Comparison of ENCODE assay signal across 14 cellular contexts in the genomic region with DNA sequence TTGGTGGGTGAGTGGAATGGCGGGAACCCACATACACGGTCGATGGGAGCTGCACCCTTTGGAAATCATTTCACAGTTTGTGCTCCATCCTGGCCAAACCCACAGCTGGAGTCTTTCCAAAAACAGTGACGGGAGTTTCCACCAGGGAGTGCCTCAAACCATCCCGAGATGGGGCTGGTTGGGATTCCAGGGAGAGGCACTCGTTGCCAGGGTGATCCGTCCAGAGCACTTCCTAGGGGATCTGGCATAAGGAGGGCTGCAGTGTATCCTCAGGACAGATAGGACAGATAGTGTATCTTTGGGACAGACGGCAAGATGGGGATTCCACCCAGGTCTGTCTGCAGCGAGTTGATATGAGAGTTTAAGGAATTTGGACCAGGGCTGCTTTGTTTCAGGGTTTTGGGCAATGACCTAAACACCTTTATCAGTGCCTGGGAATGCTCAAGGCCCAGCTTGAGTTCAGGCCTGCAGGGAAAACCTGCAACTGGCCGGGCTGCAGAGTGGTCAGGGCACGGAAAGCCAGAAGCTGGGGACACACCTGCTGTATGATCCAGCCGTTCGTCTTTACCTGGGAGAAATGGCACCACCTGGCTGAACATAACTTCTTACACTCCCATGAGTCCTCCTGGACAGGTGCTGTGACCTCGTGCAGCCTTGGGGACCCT. TPM values are rescaled to one million over a fixed set of nuclear protein-coding genes. Genes with fewer than 3 reads are reported as not detected.
DNase-seq lines count a peak whose midpoint lies in the region; ATAC-seq, FAIRE-seq and TF ChIP-seq lines count a peak whose summit lies in the region.
"Had no signal": no experiment of that assay in that cellular context is flagged by ENCODE, and none has a peak within 500 bp of the region (broad histone marks: within the 10 kb centered on the region; RNA-seq: fewer than 3 reads in every experiment).

No MANE protein-coding gene starts in this region.

- DNase-seq in SK-N-SH (peak; percentile 30), astrocyte (ENCODE audit: low read depth) (peak; percentile 71), left lobe of liver (ENCODE audit: low spot score) (peak; percentile 48), testis (peak; percentile 26), GDM1 (lab: John Stamatoyannopoulos, UW) (no peak), DMS79 treated with DMSO at 0.1 percent for 48 hours (lab: John Stamatoyannopoulos, UW) (no peak)
- DNase-seq: 8988T; activated naive CD8-positive, alpha-beta T cell treated with anti-CD3 and anti-CD28 coated beads, Interleukin-2, amount 10 ng/mL, durations not matched to agents 7 days and 5 days; DND-41; NCI-H2107 had no signal

- H3F3A ChIP-seq in SK-N-SH (replicated peaks; ENCODE audit: insufficient read depth) = peaks cover 11% of the 10 kb centered on the region

- H3K27ac Mint-ChIP-seq in astrocyte (ENCODE audit: unreplicated experiment) = peak overlapping the region; percentile 67
- H3K27ac Mint-ChIP-seq: activated naive CD8-positive, alpha-beta T cell treated with anti-CD3 and anti-CD28 coated beads, Interleukin-2, amount 10 ng/mL, durations not matched to agents 7 days and 5 days had no signal

- TF ChIP-seq CTCF in SK-N-SH (IDR thresholded peaks at IDR 0.05) = no peak
- no peak for TF ChIP-seq CTCF in astrocyte (IDR thresholded peaks at IDR 0.05; ENCODE audit: insufficient read depth, low read depth, low read length)
- TF ChIP-seq CTCF in testis (IDR thresholded peaks at IDR 0.05) = no peak

- H3K4me3 Mint-ChIP-seq in astrocyte (ENCODE audit: unreplicated experiment) = no peak overlapping the region
- H3K4me3 Mint-ChIP-seq: activated naive CD8-positive, alpha-beta T cell treated with anti-CD3 and anti-CD28 coated beads, Interleukin-2, amount 10 ng/mL, durations not matched to agents 7 days and 5 days had no signal

- TF ChIP-seq RAD21 in SK-N-SH (IDR thresholded peaks at IDR 0.05; ENCODE audit: low read length) = no peak

- H3K9me2 ChIP-seq in SK-N-SH = no peaks in the 10 kb centered on the region

- no peak for TF ChIP-seq EP300 in SK-N-SH (IDR thresholded peaks at IDR 0.05; ENCODE audit: borderline replicate concordance in 1 of 2, low read depth in 1 of 2, low read length in 1 of 2)

- no peak for TF ChIP-seq POLR2A in testis (IDR thresholded peaks at IDR 0.05)

- peaks cover 9 to 53% of the 10 kb centered on the region in 2 experiments; a peak in 1 of 4 replicates for H3K4me1 ChIP-seq in SK-N-SH (ENCODE audit: control insufficient read depth in 1 of 2, insufficient read depth in 2 of 2, low read depth in 1 of 2, low read length in 1 of 2)
- H3K4me1 ChIP-seq in astrocyte (ENCODE audit: insufficient read depth, low read length) = peaks cover 54% of the 10 kb centered on the region
- H3K4me1 ChIP-seq in testis = peaks cover 51% of the 10 kb centered on the region

- no peak overlapping the region for H3K4me3 ChIP-seq in SK-N-SH (ENCODE audit: low read depth in 2 of 2, low read length in 1 of 2)
- no peak overlapping the region for H3K4me3 ChIP-seq in astrocyte (ENCODE audit: insufficient read depth, low read depth, low read length)
- no peak overlapping the region for H3K4me3 ChIP-seq in testis

- H4K20me1 ChIP-seq in SK-N-SH (ENCODE audit: insufficient read depth) (peaks cover 8% of the 10 kb centered on the region), astrocyte (ENCODE audit: insufficient read depth, low read length) (peaks cover 14% of the 10 kb centered on the region)

- H3K4me2 ChIP-seq in SK-N-SH (no peak overlapping the region), astrocyte (ENCODE audit: low read length) (no peak overlapping the region)

- intact Hi-C loops in testis (cut with DNase I; ENCODE audit: low total_unique reads) = loop anchor here (5.0 kb wide), 1 partner anchor 146 kb away; no protein-coding TSS in a partner anchor

- FAIRE-seq in astrocyte (lab: Jason Lieb, UNC) = no peak

- ATAC-seq in SK-N-SH treated with all-trans-retinoic acid at 6 μM for 48 hours = no peak
- no peak for ATAC-seq in left lobe of liver
- no peak for ATAC-seq in HG03439 (IDR thresholded peaks at IDR 0.05; ENCODE audit: unreplicated experiment)
- ATAC-seq: activated CD4-positive, CD25-positive, alpha-beta regulatory T cell treated with anti-CD3 and anti-CD28 coated beads, Interleukin-2, amount 50 U/mL, for 24 hours had no signal

- H3K9ac ChIP-seq in SK-N-SH = no peak overlapping the region
- H3K9ac ChIP-seq in astrocyte (ENCODE audit: low read length) = no peak overlapping the region

- H3K79me2 ChIP-seq in SK-N-SH (ENCODE audit: insufficient read depth) (peaks cover 21% of the 10 kb centered on the region), astrocyte (ENCODE audit: insufficient read depth, low read length) (peaks cover 22% of the 10 kb centered on the region)

- no peaks in the 10 kb centered on the region for H3K27me3 Mint-ChIP-seq in astrocyte (ENCODE audit: low read depth, unreplicated experiment)
- H3K27me3 Mint-ChIP-seq: activated naive CD8-positive, alpha-beta T cell treated with anti-CD3 and anti-CD28 coated beads, Interleukin-2, amount 10 ng/mL, durations not matched to agents 7 days and 5 days had no signal

- peaks cover 46% of the 10 kb centered on the region for H3K4me1 Mint-ChIP-seq in astrocyte (ENCODE audit: low read depth, unreplicated experiment)

- H3K9me3 Mint-ChIP-seq in astrocyte (ENCODE audit: unreplicated experiment) = peaks cover 2% of the 10 kb centered on the region
- H3K9me3 Mint-ChIP-seq: activated naive CD8-positive, alpha-beta T cell treated with anti-CD3 and anti-CD28 coated beads, Interleukin-2, amount 10 ng/mL, durations not matched to agents 7 days and 5 days; IgD-negative memory B cell had no signal

- POLR2A ChIA-PET in SK-N-SH (lab: Yijun Ruan, JAX) = interaction anchor here (1.6 kb wide), 1 partner anchor 151 kb away, joined by 3 read pairs; no protein-coding TSS in a partner anchor

- H3K27me3 ChIP-seq in SK-N-SH (ENCODE audit: insufficient read depth) = no peaks in the 10 kb centered on the region
- H3K27me3 ChIP-seq in astrocyte (ENCODE audit: insufficient read depth, low read length) = no peaks in the 10 kb centered on the region
- no peaks in the 10 kb centered on the region for H3K27me3 ChIP-seq in testis

- WGBS in SK-N-SH (ENCODE audit: low lambda C conversion rate) = 81% methylated on average over 12 of the region's 14 CpGs
- 56 to 62% methylated on average over 12 to 14 of the region's 14 CpGs for WGBS in testis, 2 donors

- no peaks in the 10 kb centered on the region for H3K9me3 ChIP-seq in SK-N-SH
- H3K9me3 ChIP-seq in astrocyte (ENCODE audit: insufficient read depth, low read depth, low read length) = no peaks in the 10 kb centered on the region
- no peaks in the 10 kb centered on the region for H3K9me3 ChIP-seq in testis

- CTCF ChIA-PET in SK-N-SH (lab: Yijun Ruan, JAX) = interaction anchor here (0.9 to 15.7 kb wide), 14 partner anchors 8 to 152 kb away, joined by 3 to 271 read pairs (median 6); no protein-coding TSS in a partner anchor

- H3K36me3 Mint-ChIP-seq in astrocyte (ENCODE audit: low read depth, unreplicated experiment) = peaks cover 8% of the 10 kb centered on the region
- H3K36me3 Mint-ChIP-seq: activated naive CD8-positive, alpha-beta T cell treated with anti-CD3 and anti-CD28 coated beads, Interleukin-2, amount 10 ng/mL, durations not matched to agents 7 days and 5 days; IgD-negative memory B cell had no signal

- H2AFZ ChIP-seq in SK-N-SH (ENCODE audit: low read depth) = no peak overlapping the region
- H2AFZ ChIP-seq in astrocyte (ENCODE audit: low read depth, low read length) = no peak overlapping the region

- H3K27ac ChIP-seq in SK-N-SH (ENCODE audit: low read depth in 2 of 2, low read length in 1 of 2) (no peak overlapping the region; a peak in 1 of 4 replicates), astrocyte (ENCODE audit: low read depth, low read length) (no peak overlapping the region), testis (no peak overlapping the region)

- H3K36me3 ChIP-seq in SK-N-SH (replicated peaks in 1 of 2; ENCODE audit: control insufficient read depth in 1 of 2, insufficient read depth in 2 of 2, low read length in 1 of 2) (peaks cover 3 to 13% of the 10 kb centered on the region in 2 experiments), astrocyte (ENCODE audit: insufficient read depth, low read length) (no peaks in the 10 kb centered on the region), testis (ENCODE audit: low read depth, missing control alignments) (no peaks in the 10 kb centered on the region)

TF ChIP-seq in SK-N-SH, 30 proteins besides CTCF, POLR2A, EP300 and RAD21 (continues in another document):
- TF ChIP-seq RXRA (IDR thresholded peaks at IDR 0.05; ENCODE audit: borderline replicate concordance, low read depth) (no peak), YY1 (IDR thresholded peaks at IDR 0.05; ENCODE audit: low read depth) (no peak), TEAD4 (IDR thresholded peaks at IDR 0.05; ENCODE audit: borderline replicate concordance, insufficient read depth) (no peak), FOSL2 (IDR thresholded peaks at IDR 0.05; ENCODE audit: borderline replicate concordance, low read depth) (no peak), MEF2A (IDR thresholded peaks at IDR 0.05; ENCODE audit: borderline replicate concordance, low read depth) (no peak), JUND (IDR thresholded peaks at IDR 0.05) (no peak)

TF ChIP-seq in SK-N-SH treated with all-trans-retinoic acid at 6 μM for 48 hours, 23 proteins besides CTCF, POLR2A, EP300 and RAD21 (continues in another document):
- no peak for TF ChIP-seq POU6F1 (CRISPR knock-in tag; IDR thresholded peaks at IDR 0.05; ENCODE audit: borderline replicate concordance, low read depth)
- TF ChIP-seq ISL1 (CRISPR knock-in tag; IDR thresholded peaks at IDR 0.05) = no peak
- no peak for TF ChIP-seq RARB (CRISPR knock-in tag; IDR thresholded peaks at IDR 0.05)
- TF ChIP-seq ARNTL (CRISPR knock-in tag; IDR thresholded peaks at IDR 0.05; ENCODE audit: borderline replicate concordance, low read depth) = no peak
- TF ChIP-seq ESRRG (CRISPR knock-in tag; IDR thresholded peaks at IDR 0.05) = no peak
- TF ChIP-seq ZNF565 (CRISPR knock-in tag; conservative IDR thresholded peaks at IDR 0.05; ENCODE audit: low read depth) = no peak

RNA-seq across cellular contexts. Expression of gene POFUT2, which starts 3.4 kb away (rescaled TPM):
- 45.5 and 53.3 TPM in 2 replicates for polyA plus RNA-seq in SK-N-SH (2012; rRNA removed)
- 27.6 and 33.4 TPM in 2 replicates for polyA plus RNA-seq in SK-N-SH (2012; cell fraction: cytosol; rRNA removed)
- polyA plus RNA-seq in SK-N-SH (2012; cell fraction: nucleus; rRNA removed) = 208 and 214 TPM in 2 replicates
- 109 and 119 TPM in 2 replicates for total RNA-seq in astrocyte
- 17.5 TPM for total RNA-seq in left lobe of liver
- total RNA-seq in testis = 10 to 100 TPM; 49.9 to 55.9 TPM
- polyA plus RNA-seq in testis (ENCODE audit: insufficient read depth, low read depth, low replicate concordance) = 63.3 TPM

Comparison
In these comparisons a context has a peak if more than half of its experiments do, and no peak if none do; other contexts are left out.
1. DNase-seq: peak in SK-N-SH (single experiment), astrocyte (single experiment), left lobe of liver (single experiment) and testis (single experiment); none in GDM1 (single experiment) and DMS79 treated with DMSO at 0.1 percent for 48 hours (single experiment).